Comparison of ENCODE assay signal across 12 cellular contexts in genomic region chr2:28747714-28748113, GRCh38. TPM values are rescaled to one million over a fixed set of nuclear protein-coding genes. Genes with fewer than 3 reads are reported as not detected.
A peak's percentile ranks its signal among the peaks of the same experiment; 100 is the strongest.
DNase-seq lines count a peak whose midpoint lies in the region; ATAC-seq and TF ChIP-seq lines count a peak whose summit lies in the region.
"Had no signal": no experiment of that assay in that cellular context is flagged by ENCODE, and none has a peak within 500 bp of the region (broad histone marks: within the 10 kb centered on the region; RNA-seq: fewer than 3 reads in every experiment).

No MANE protein-coding gene starts in this region.

- H3K27me3 ChIP-seq in transverse colon (no peaks in the 10 kb centered on the region), mesenchymal stem cell (ENCODE audit: control insufficient read depth in 1 of 2, insufficient read depth in 1 of 2, low read length in 2 of 2) (no peaks in the 10 kb centered on the region)

- no peak overlapping the region for H3K9ac ChIP-seq in mesenchymal stem cell (ENCODE audit: low read length)

- CTCF ChIA-PET in activated naive CD4-positive, alpha-beta T cell treated with anti-CD3 and anti-CD28 coated beads for 36 hours (lab: Charles Lee): interaction anchor here (0.9 to 6.5 kb wide), 3 partner anchors 25 to 181 kb away, joined by 3 to 49 read pairs (median 3); no protein-coding TSS in a partner anchor

- peaks cover 30% of the 10 kb centered on the region for H3K4me1 Mint-ChIP-seq in activated naive CD4-positive, alpha-beta T cell treated with anti-CD3 and anti-CD28 coated beads for 36 hours (ENCODE audit: low read depth)
- peaks cover 27% of the 10 kb centered on the region for H3K4me1 Mint-ChIP-seq in T-helper 17 cell

- H3K4me2 ChIP-seq in mesenchymal stem cell (ENCODE audit: low read length, poor library complexity, severe bottlenecking): no peak overlapping the region

- no peak overlapping the region for H2BK5ac ChIP-seq in mesenchymal stem cell (ENCODE audit: low read depth, low read length, poor library complexity, severe bottlenecking)

- intact Hi-C loops in activated naive CD4-positive, alpha-beta T cell treated with anti-CD3 and anti-CD28 coated beads for 36 hours (cut with micrococcal nuclease): no loop called here
- intact Hi-C loops in transverse colon (cut with DNase I; ENCODE audit: low total_unique reads): no loop called here

- no peak overlapping the region for H4K8ac ChIP-seq in mesenchymal stem cell (ENCODE audit: low read length)

- H3K4me3 ChIP-seq in transverse colon: no peak overlapping the region
- H3K4me3 ChIP-seq in mesenchymal stem cell (ENCODE audit: insufficient read depth in 1 of 2, low read depth in 1 of 2, low read length in 2 of 2): no peak overlapping the region
- H3K4me3 ChIP-seq: skin epidermis had no signal

- no peak overlapping the region for H3K4ac ChIP-seq in mesenchymal stem cell (ENCODE audit: low read depth in 1 of 2, low read length in 2 of 2)

- H2AFZ ChIP-seq in mesenchymal stem cell (ENCODE audit: low read depth, low read length): no peak overlapping the region

- no peaks in the 10 kb centered on the region for H3K9me3 ChIP-seq in T-helper 17 cell (ENCODE audit: control insufficient read depth, low read length, poor library complexity, severe bottlenecking)
- no peaks in the 10 kb centered on the region for H3K9me3 ChIP-seq in transverse colon
- no peaks in the 10 kb centered on the region for H3K9me3 ChIP-seq in mesenchymal stem cell (ENCODE audit: control insufficient read depth, low read length)

- H4K91ac ChIP-seq in mesenchymal stem cell (ENCODE audit: low read length): no peak overlapping the region

- H2AK5ac ChIP-seq in mesenchymal stem cell (ENCODE audit: low read length, severe bottlenecking): no peak overlapping the region

- TF ChIP-seq EP300 in transverse colon (IDR thresholded peaks at IDR 0.05; ENCODE audit: low read depth): no peak

- peak; percentile 45 for DNase-seq in activated naive CD4-positive, alpha-beta T cell treated with anti-CD3 and anti-CD28 coated beads for 36 hours
- no peak for DNase-seq in activated naive CD4-positive, alpha-beta T cell (lab: John Stamatoyannopoulos, UW)
- DNase-seq in T-helper 17 cell (no peak), kidney glomerular epithelial cell (lab: John Stamatoyannopoulos, UW) (peak; percentile 7), transverse colon (peak; percentile 39), mesenchymal stem cell (no peak), NOMO-1 treated with dmso at 0.1 percent for 144 hours (lab: John Stamatoyannopoulos, UW; ENCODE audit: unreplicated experiment) (no peak)
- DNase-seq: activated gamma-delta T cell treated with Interleukin-2 at 50 U/mL for 16 hours, Karpas-422, NCI-H2227 treated with DMSO at 0.1 percent for 48 hours had no signal

- H3K27me3 Mint-ChIP-seq in activated naive CD4-positive, alpha-beta T cell treated with anti-CD3 and anti-CD28 coated beads for 36 hours (ENCODE audit: low read depth): no peaks in the 10 kb centered on the region
- no peaks in the 10 kb centered on the region for H3K27me3 Mint-ChIP-seq in T-helper 17 cell

- H2BK15ac ChIP-seq in mesenchymal stem cell (ENCODE audit: low read depth, poor library complexity, severe bottlenecking): no peak overlapping the region

- H3K36me3 Mint-ChIP-seq in activated naive CD4-positive, alpha-beta T cell treated with anti-CD3 and anti-CD28 coated beads for 36 hours (ENCODE audit: low read depth): peaks cover 6% of the 10 kb centered on the region
- peaks cover 3% of the 10 kb centered on the region for H3K36me3 Mint-ChIP-seq in T-helper 17 cell (ENCODE audit: low read depth)

- peak overlapping the region; percentile 14 to 99 (median 60) for H3K27ac ChIP-seq in transverse colon
- H3K27ac ChIP-seq in mesenchymal stem cell (ENCODE audit: low read length, poor library complexity, severe bottlenecking): no peak overlapping the region

- H3K79me1 ChIP-seq in mesenchymal stem cell (replicated peaks; ENCODE audit: low read length, poor library complexity, severe bottlenecking): no peaks in the 10 kb centered on the region

- no peak overlapping the region for H2BK120ac ChIP-seq in mesenchymal stem cell (ENCODE audit: low read depth, low read length)

- TF ChIP-seq CTCF in transverse colon (IDR thresholded peaks at IDR 0.05): no peak

- no peak overlapping the region for H3K14ac ChIP-seq in mesenchymal stem cell (ENCODE audit: low read length in 2 of 2)

- TF ChIP-seq POLR2A in transverse colon (IDR thresholded peaks at IDR 0.05): no peak

- 50 to 70% methylated on average over 1 of the region's 1 CpG for WGBS in transverse colon (ENCODE audit: low coverage in 1 of 2), 2 donors
- WGBS in mesenchymal stem cell: no CpG with 5 or more reads among the region's 1 CpG

- peak overlapping the region; percentile 86 for H3K27ac Mint-ChIP-seq in activated naive CD4-positive, alpha-beta T cell treated with anti-CD3 and anti-CD28 coated beads for 36 hours
- peak overlapping the region; percentile 96 for H3K27ac Mint-ChIP-seq in T-helper 17 cell

- in situ Hi-C loops in transverse colon (cut with MboI; ENCODE audit: low pct_ligation_motif_present in 1 of 4, low pct_unique_long_range_greater_than_20kb in 1 of 4, low sequenced_read_pairs in 3 of 4): no loop called here

- no peak overlapping the region for H2BK12ac ChIP-seq in mesenchymal stem cell (ENCODE audit: low read length in 2 of 2)

- no peaks in the 10 kb centered on the region for H3K36me3 ChIP-seq in transverse colon
- H3K36me3 ChIP-seq in mesenchymal stem cell (ENCODE audit: control insufficient read depth in 1 of 2, insufficient read depth in 2 of 2, low read depth in 1 of 2, low read length in 2 of 2): no peaks in the 10 kb centered on the region

- ATAC-seq in T-helper 17 cell (no peak), SK-N-SH treated with all-trans-retinoic acid at 6 μM for 48 hours (no peak)

- no peak overlapping the region for H3K18ac ChIP-seq in mesenchymal stem cell (ENCODE audit: low read depth in 1 of 2, low read length in 2 of 2)

- H3K4me1 ChIP-seq in transverse colon (peaks cover 11 to 43% (median 18%) of the 10 kb centered on the region in 4 donors), mesenchymal stem cell (ENCODE audit: control insufficient read depth, insufficient read depth, low read depth, low read length) (no peaks in the 10 kb centered on the region)

- no peak overlapping the region for H3K23ac ChIP-seq in mesenchymal stem cell (ENCODE audit: low read length in 2 of 2)

- H3K9me3 Mint-ChIP-seq in activated naive CD4-positive, alpha-beta T cell treated with anti-CD3 and anti-CD28 coated beads for 36 hours: no peaks in the 10 kb centered on the region

- H3K4me3 Mint-ChIP-seq in activated naive CD4-positive, alpha-beta T cell treated with anti-CD3 and anti-CD28 coated beads for 36 hours: peak overlapping the region; percentile 25
- peak overlapping the region; percentile 64 for H3K4me3 Mint-ChIP-seq in T-helper 17 cell

TF ChIP-seq in SK-N-SH treated with all-trans-retinoic acid at 6 μM for 48 hours, 23 proteins besides CTCF, POLR2A, EP300 and RAD21 (continues in another document):
- no peak for TF ChIP-seq ZNF70 (CRISPR knock-in tag; IDR thresholded peaks at IDR 0.05)
- no peak for TF ChIP-seq OSR1 (CRISPR knock-in tag; IDR thresholded peaks at IDR 0.05)
- TF ChIP-seq TOX (CRISPR knock-in tag; IDR thresholded peaks at IDR 0.05; ENCODE audit: borderline replicate concordance): no peak
- TF ChIP-seq PATZ1 (CRISPR knock-in tag; IDR thresholded peaks at IDR 0.05; ENCODE audit: borderline replicate concordance): no peak
- no peak for TF ChIP-seq ZC3H10 (CRISPR knock-in tag; IDR thresholded peaks at IDR 0.05)
- TF ChIP-seq, protein P1, sequence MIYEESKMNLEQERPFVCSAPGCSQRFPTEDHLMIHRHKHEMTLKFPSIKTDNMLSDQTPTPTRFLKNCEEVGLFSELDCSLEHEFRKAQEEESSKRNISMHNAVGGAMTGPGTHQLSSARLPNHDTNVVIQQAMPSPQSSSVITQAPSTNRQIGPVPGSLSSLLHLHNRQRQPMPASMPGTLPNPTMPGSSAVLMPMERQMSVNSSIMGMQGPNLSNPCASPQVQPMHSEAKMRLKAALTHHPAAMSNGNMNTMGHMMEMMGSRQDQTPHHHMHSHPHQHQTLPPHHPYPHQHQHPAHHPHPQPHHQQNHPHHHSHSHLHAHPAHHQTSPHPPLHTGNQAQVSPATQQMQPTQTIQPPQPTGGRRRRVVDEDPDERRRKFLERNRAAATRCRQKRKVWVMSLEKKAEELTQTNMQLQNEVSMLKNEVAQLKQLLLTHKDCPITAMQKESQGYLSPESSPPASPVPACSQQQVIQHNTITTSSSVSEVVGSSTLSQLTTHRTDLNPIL (CRISPR knock-in tag; IDR thresholded peaks at IDR 0.05; ENCODE audit: low read depth): no peak
- no peak for TF ChIP-seq ESRRG (CRISPR knock-in tag; IDR thresholded peaks at IDR 0.05)
- no peak for TF ChIP-seq ZNF8 (CRISPR knock-in tag; IDR thresholded peaks at IDR 0.05)
- no peak for TF ChIP-seq ZFP30 (CRISPR knock-in tag; IDR thresholded peaks at IDR 0.05)
- no peak for TF ChIP-seq ZFP3 (CRISPR knock-in tag; IDR thresholded peaks at IDR 0.05)

RNA-seq across cellular contexts. Expression of gene PPP1CB, which starts 3.9 kb away (rescaled TPM):
- 100 to 1,000 TPM; 235 to 239 TPM for total RNA-seq in activated naive CD4-positive, alpha-beta T cell treated with anti-CD3 and anti-CD28 coated beads for 36 hours
- total RNA-seq in T-helper 17 cell (100 to 1,000 TPM; 309 to 313 TPM), transverse colon (100 to 1,000 TPM; 132 to 245 (median 192) TPM)
- polyA plus RNA-seq in mesenchymal stem cell (2013, experiment 1 of 2): 80.9 TPM
- polyA plus RNA-seq in mesenchymal stem cell (2013, experiment 2 of 2): 88.4 TPM

Comparison
In these comparisons a context has a peak if more than half of its experiments do, and no peak if none do; other contexts are left out.
1. DNase-seq: peak in activated naive CD4-positive, alpha-beta T cell treated with anti-CD3 and anti-CD28 coated beads for 36 hours (single experiment), kidney glomerular epithelial cell (single experiment) and transverse colon (single experiment); none in activated naive CD4-positive, alpha-beta T cell (0 of 4), T-helper 17 cell (0 of 3), mesenchymal stem cell (single experiment) and NOMO-1 treated with dmso at 0.1 percent for 144 hours (single experiment).